ENCODE assay signal across 38 cellular contexts in genomic region chr14:28365510-28365909, GRCh38.
"Had no signal": no experiment of that assay in that cellular context is flagged by ENCODE, and none has a peak within 500 bp of the region (broad histone marks: within the 10 kb centered on the region; RNA-seq: fewer than 3 reads in every experiment).

No MANE protein-coding gene starts in this region.

- H3K4me3 Mint-ChIP-seq: activated CD4-positive, alpha-beta memory T cell treated with anti-CD3 and anti-CD28 coated beads, Interleukin-2, amount 10 ng/mL, durations not matched to agents 7 days and 5 days; activated CD8-positive, alpha-beta memory T cell treated with anti-CD3 and anti-CD28 coated beads, Interleukin-2, amount 10 ng/mL, durations not matched to agents 7 days and 5 days; activated naive CD4-positive, alpha-beta T cell treated with anti-CD3 and anti-CD28 coated beads, Interleukin-2, amount 50 U/mL, for 24 hours; activated naive CD8-positive, alpha-beta T cell treated with anti-CD3 and anti-CD28 coated beads, Interleukin-2, amount 10 ng/mL, durations not matched to agents 7 days and 5 days; activated T-cell treated with anti-CD3 and anti-CD28 coated beads, Interleukin-2, amount 50 U/mL, for 72 hours; activated T-helper 17 cell treated with anti-CD3 and anti-CD28 coated beads, Interleukin-2, amount 50 U/mL, for 72 hours; IgD-negative memory B cell had no signal

- H3K36me3 Mint-ChIP-seq: activated CD8-positive, alpha-beta memory T cell treated with anti-CD3 and anti-CD28 coated beads, Interleukin-2, amount 10 ng/mL, durations not matched to agents 7 days and 5 days; activated naive CD4-positive, alpha-beta T cell treated with anti-CD3 and anti-CD28 coated beads, Interleukin-2, amount 50 U/mL, for 24 hours; activated naive CD8-positive, alpha-beta T cell treated with anti-CD3 and anti-CD28 coated beads, Interleukin-2, amount 10 ng/mL, durations not matched to agents 7 days and 5 days; IgD-negative memory B cell had no signal

- DNase-seq: activated CD4-positive, alpha-beta memory T cell treated with anti-CD3 and anti-CD28 coated beads, Interleukin-2, amount 10 ng/mL, durations not matched to agents 7 days and 5 days; activated CD4-positive, alpha-beta T cell treated with anti-CD3 and anti-CD28 coated beads for 1 hour; activated CD4-positive, alpha-beta T cell treated with anti-CD3 and anti-CD28 coated beads for 48 hours; activated CD4-positive, CD25-positive, alpha-beta regulatory T cell; activated CD8-positive, alpha-beta memory T cell treated with anti-CD3 and anti-CD28 coated beads for 24 hours; activated CD8-positive, alpha-beta memory T cell treated with anti-CD3 and anti-CD28 coated beads, Interleukin-2, amount 10 ng/mL, durations not matched to agents 7 days and 5 days; activated CD8-positive, alpha-beta memory T cell treated with anti-CD3 and anti-CD28 coated beads, Interleukin-2, amount 50 U/mL, for 48 hours; activated effector memory CD4-positive, alpha-beta T cell treated with anti-CD3 and anti-CD28 coated beads, Interleukin-2, amount 50 U/mL, for 16 hours; activated naive CD4-positive, alpha-beta T cell treated with Interleukin-2 at 50 U/mL for 16 hours; activated naive CD8-positive, alpha-beta T cell treated with anti-CD3 and anti-CD28 coated beads, Interleukin-2, amount 10 ng/mL, durations not matched to agents 7 days and 5 days; activated T-cell treated with anti-CD3 and anti-CD28 coated beads, Interleukin-2, amount 50 U/mL, for 72 hours; amygdala; body of pancreas; Karpas-422; KBM-7; MG63; NCI-H1048; NCI-H1105 treated with DMSO at 0.1 percent for 48 hours; NCI-H1436; NCI-H1694; NCI-H1930; NCI-H2081 treated with DMSO at 0.1 percent for 48 hours; NCI-H510A; NCI-H526; NCI-H748 treated with DMSO at 0.1 percent for 48 hours; NK-92 treated with Interleukin-12 subunit alpha and Interleukin-12 subunit beta, amount 100 ng/mL, for 24 hours; PC-3; Peyer's patch; SIG-M5; SW 1271; T-helper 1 cell; T-helper 2 cell; T-helper 9 cell; WERI-Rb-1 had no signal

- H3K27me3 Mint-ChIP-seq: activated CD4-positive, alpha-beta memory T cell treated with anti-CD3 and anti-CD28 coated beads, Interleukin-2, amount 10 ng/mL, durations not matched to agents 7 days and 5 days; activated CD8-positive, alpha-beta memory T cell treated with anti-CD3 and anti-CD28 coated beads, Interleukin-2, amount 10 ng/mL, durations not matched to agents 7 days and 5 days; activated naive CD4-positive, alpha-beta T cell treated with anti-CD3 and anti-CD28 coated beads, Interleukin-2, amount 50 U/mL, for 24 hours; activated naive CD8-positive, alpha-beta T cell treated with anti-CD3 and anti-CD28 coated beads, Interleukin-2, amount 10 ng/mL, durations not matched to agents 7 days and 5 days; activated T-helper 17 cell treated with anti-CD3 and anti-CD28 coated beads, Interleukin-2, amount 50 U/mL, for 72 hours; IgD-negative memory B cell had no signal

- H3K4me1 Mint-ChIP-seq: activated CD4-positive, alpha-beta memory T cell treated with anti-CD3 and anti-CD28 coated beads, Interleukin-2, amount 10 ng/mL, durations not matched to agents 7 days and 5 days; activated CD8-positive, alpha-beta memory T cell treated with anti-CD3 and anti-CD28 coated beads, Interleukin-2, amount 10 ng/mL, durations not matched to agents 7 days and 5 days; activated naive CD4-positive, alpha-beta T cell treated with anti-CD3 and anti-CD28 coated beads, Interleukin-2, amount 50 U/mL, for 24 hours; activated naive CD8-positive, alpha-beta T cell treated with anti-CD3 and anti-CD28 coated beads, Interleukin-2, amount 10 ng/mL, durations not matched to agents 7 days and 5 days; activated T-helper 17 cell treated with anti-CD3 and anti-CD28 coated beads, Interleukin-2, amount 50 U/mL, for 72 hours; IgD-negative memory B cell had no signal

- H3K27ac Mint-ChIP-seq: activated CD4-positive, alpha-beta memory T cell treated with anti-CD3 and anti-CD28 coated beads, Interleukin-2, amount 10 ng/mL, durations not matched to agents 7 days and 5 days; activated CD8-positive, alpha-beta memory T cell treated with anti-CD3 and anti-CD28 coated beads, Interleukin-2, amount 10 ng/mL, durations not matched to agents 7 days and 5 days; activated naive CD4-positive, alpha-beta T cell treated with anti-CD3 and anti-CD28 coated beads, Interleukin-2, amount 50 U/mL, for 24 hours; activated naive CD8-positive, alpha-beta T cell treated with anti-CD3 and anti-CD28 coated beads, Interleukin-2, amount 10 ng/mL, durations not matched to agents 7 days and 5 days; activated T-cell treated with anti-CD3 and anti-CD28 coated beads, Interleukin-2, amount 50 U/mL, for 72 hours; activated T-helper 17 cell treated with anti-CD3 and anti-CD28 coated beads, Interleukin-2, amount 50 U/mL, for 72 hours; IgD-negative memory B cell had no signal

- ATAC-seq: activated CD8-positive, alpha-beta memory T cell treated with anti-CD3 and anti-CD28 coated beads, Interleukin-2, amount 10 ng/mL, durations not matched to agents 7 days and 5 days; activated T-cell treated with anti-CD3 and anti-CD28 coated beads, Interleukin-2, amount 50 U/mL, for 72 hours; activated T-helper 17 cell treated with anti-CD3 and anti-CD28 coated beads, Interleukin-2, amount 50 U/mL, for 72 hours; body of pancreas; PC-3; Right ventricle myocardium inferior had no signal
